ENCODE assay signal across 12 cellular contexts in the genomic region with DNA sequence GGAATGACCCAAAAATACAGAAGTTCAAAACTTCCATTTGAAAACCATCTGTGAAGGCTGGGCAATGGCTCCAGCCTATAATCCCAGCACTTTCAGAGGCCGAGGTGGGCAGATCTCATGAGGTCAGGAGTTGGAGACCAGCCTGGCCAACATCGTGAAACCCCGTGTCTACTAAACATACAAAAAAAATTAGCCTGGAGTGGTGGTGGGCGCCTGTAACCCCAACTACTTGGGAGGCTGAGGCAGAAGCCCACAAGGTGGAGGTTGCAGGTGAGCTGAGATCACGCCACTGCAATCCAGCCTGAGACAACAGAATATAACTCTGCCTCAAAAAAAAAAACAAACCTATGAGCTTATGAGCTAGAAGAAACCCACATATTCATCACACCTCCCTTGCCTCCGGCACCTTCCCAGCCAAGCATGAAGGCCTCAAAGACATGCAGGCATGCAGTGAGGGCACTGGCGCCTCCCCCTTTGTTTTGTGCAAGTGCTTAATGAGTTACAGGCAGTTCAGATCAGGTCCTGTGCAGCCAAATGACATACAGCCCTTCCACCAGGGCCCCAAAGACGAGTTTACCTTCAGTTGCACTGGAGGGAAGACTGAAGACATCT. TPM values are rescaled to one million over a fixed set of nuclear protein-coding genes. Genes with fewer than 3 reads are reported as not detected.
DNase-seq lines count a peak whose midpoint lies in the region; ATAC-seq and TF ChIP-seq lines count a peak whose summit lies in the region.
"Had no signal": no experiment of that assay in that cellular context is flagged by ENCODE, and none has a peak within 500 bp of the region (broad histone marks: within the 10 kb centered on the region; RNA-seq: fewer than 3 reads in every experiment).

No MANE protein-coding gene starts in this region.

- H3K4me1 Mint-ChIP-seq in IgD-negative memory B cell (peaks cover 17 to 45% (median 18%) of the 10 kb centered on the region in 3 donors), neural crest cell (peaks cover 62% of the 10 kb centered on the region)
- peaks cover 76% of the 10 kb centered on the region for H3K4me1 Mint-ChIP-seq in central memory CD8-positive, alpha-beta T cell

- H3K4me3 Mint-ChIP-seq in IgD-negative memory B cell (peak overlapping the region in 2 of 4 donors; percentile 60 to 76), neural crest cell (peak overlapping the region; percentile 84)
- peak overlapping the region; percentile 11 for H3K4me3 Mint-ChIP-seq in central memory CD8-positive, alpha-beta T cell

- DNase-seq in DMS53 (lab: John Stamatoyannopoulos, UW), result peak; percentile 40
- DNase-seq in DMS53 treated with DMSO at 0.1 percent for 48 hours (lab: John Stamatoyannopoulos, UW; ENCODE audit: unreplicated experiment), result no peak
- no peak for DNase-seq in central memory CD8-positive, alpha-beta T cell (ENCODE audit: low spot score in 2 of 2)
- no peak for DNase-seq in neural crest cell (ENCODE audit: low read depth, low spot score)
- DNase-seq: KBM-7; NCI-H446 treated with DMSO at 0.1 percent for 48 hours; stimulated activated CD4-positive, alpha-beta T cell treated with anti-CD3 and anti-CD28 coated beads, Interleukin-4, amount 100 ng/mL, for 24 hours; thyroid gland had no signal

- H3K36me3 Mint-ChIP-seq in IgD-negative memory B cell (peaks cover 24% of the 10 kb centered on the region), neural crest cell (ENCODE audit: low read depth) (peaks cover 60% of the 10 kb centered on the region)
- H3K36me3 Mint-ChIP-seq in central memory CD8-positive, alpha-beta T cell (ENCODE audit: insufficient read depth), result peaks cover 96% of the 10 kb centered on the region

- no peaks in the 10 kb centered on the region for H3K9me3 Mint-ChIP-seq in IgD-negative memory B cell
- no peaks in the 10 kb centered on the region for H3K9me3 Mint-ChIP-seq in central memory CD8-positive, alpha-beta T cell
- H3K9me3 Mint-ChIP-seq in neural crest cell, result no peaks in the 10 kb centered on the region

- ATAC-seq in central memory CD8-positive, alpha-beta T cell (replicated peaks; ENCODE audit: extremely low read depth, poor library complexity, severe bottlenecking), result peak; percentile 33
- no peak for ATAC-seq in GM19463 (IDR thresholded peaks at IDR 0.05; ENCODE audit: unreplicated experiment)
- ATAC-seq in HG03095 (IDR thresholded peaks at IDR 0.05; ENCODE audit: unreplicated experiment), result no peak
- ATAC-seq in GM18868 (IDR thresholded peaks at IDR 0.05; ENCODE audit: unreplicated experiment), result no peak

- TF ChIP-seq CTCF in neural crest cell (conservative IDR thresholded peaks at IDR 0.05), result no peak

- H3K27me3 Mint-ChIP-seq in IgD-negative memory B cell, result no peaks in the 10 kb centered on the region
- no peaks in the 10 kb centered on the region for H3K27me3 Mint-ChIP-seq in central memory CD8-positive, alpha-beta T cell
- peaks cover 53% of the 10 kb centered on the region for H3K27me3 Mint-ChIP-seq in neural crest cell (ENCODE audit: low read depth)

- H3K27ac Mint-ChIP-seq in IgD-negative memory B cell (peak overlapping the region; percentile 39 to 90 (median 81)), neural crest cell (ENCODE audit: unreplicated experiment) (peak overlapping the region; percentile 25)
- peak overlapping the region; percentile 82 for H3K27ac Mint-ChIP-seq in central memory CD8-positive, alpha-beta T cell (ENCODE audit: low read depth)

RNA-seq across cellular contexts. Expression of gene HNRNPH1, which starts 9.9 kb away (rescaled TPM):
- 116 TPM for polyA plus RNA-seq in IgD-negative memory B cell
- 1,155 and 1,166 TPM in 2 replicates for total RNA-seq in neural crest cell

Comparison
In these comparisons a context has a peak if more than half of its experiments do, and no peak if none do; other contexts are left out.
1. H3K27ac Mint-ChIP-seq: peak in every context shown above with its lines; median percentile 82 in central memory CD8-positive, alpha-beta T cell; 81 in IgD-negative memory B cell; 25 in neural crest cell.